Comparison of ENCODE assay signal across 21 cellular contexts in genomic region chr6:116766506-116767176, GRCh38. TPM values are rescaled to one million over a fixed set of nuclear protein-coding genes. Genes with fewer than 3 reads are reported as not detected.
DNase-seq lines count a peak whose midpoint lies in the region; ATAC-seq and TF ChIP-seq lines count a peak whose summit lies in the region.
"Had no signal": no experiment of that assay in that cellular context is flagged by ENCODE, and none has a peak within 500 bp of the region (broad histone marks: within the 10 kb centered on the region; RNA-seq: fewer than 3 reads in every experiment).

No MANE protein-coding gene starts in this region.

- peaks cover 42% of the 10 kb centered on the region for H3K27me3 Mint-ChIP-seq in CD8-positive, alpha-beta T cell (ENCODE audit: low read depth)
- H3K27me3 Mint-ChIP-seq in central memory CD8-positive, alpha-beta T cell: peaks cover 84% of the 10 kb centered on the region
- H3K27me3 Mint-ChIP-seq in neural progenitor cell (ENCODE audit: insufficient read depth, low read depth): peaks cover 23% of the 10 kb centered on the region

- no peak overlapping the region for H3K4me3 ChIP-seq in CD8-positive, alpha-beta T cell (ENCODE audit: low read depth, low read length)
- H3K4me3 ChIP-seq in neural progenitor cell (no peak overlapping the region), upper lobe of left lung (no peak overlapping the region)
- H3K4me3 ChIP-seq: colonic mucosa had no signal

- intact Hi-C loops in CD8-positive, alpha-beta T cell (cut with DNase I, micrococcal nuclease): no loop called here

- no peak for DNase-seq in CD8-positive, alpha-beta T cell
- DNase-seq in OCI-M1 (lab: John Stamatoyannopoulos, UW): peak; percentile 78
- no peak for DNase-seq in central memory CD8-positive, alpha-beta T cell (ENCODE audit: low spot score in 2 of 2)
- DNase-seq in neural progenitor cell (ENCODE audit: low spot score): no peak
- DNase-seq in germinal center (ENCODE audit: low spot score): no peak
- DNase-seq in ureter (ENCODE audit: low spot score): no peak
- DNase-seq in upper lobe of left lung: no peak
- DNase-seq: activated CD4-positive, alpha-beta T cell treated with anti-CD3 and anti-CD28 coated beads for 1 hour; activated gamma-delta T cell; colonic mucosa; foreskin keratinocyte; GF-D8; left colon; NCI-H526 treated with DMSO at 0.1 percent for 48 hours; ovary; SIG-M5; sigmoid colon had no signal

- H3K9ac ChIP-seq in neural progenitor cell: no peak overlapping the region

- H3K27ac ChIP-seq in CD8-positive, alpha-beta T cell (ENCODE audit: low read depth, low read length): no peak overlapping the region
- H3K27ac ChIP-seq in neural progenitor cell: no peak overlapping the region
- H3K27ac ChIP-seq in upper lobe of left lung: no peak overlapping the region
- H3K27ac ChIP-seq: colonic mucosa, foreskin keratinocyte, ovary had no signal

- 70 to 74% methylated on average over 5 of the region's 5 CpGs for WGBS in upper lobe of left lung, 2 donors

- H3F3A ChIP-seq in neural progenitor cell (ENCODE audit: low read depth): peaks cover 11% of the 10 kb centered on the region

- H4K20me1 ChIP-seq in neural progenitor cell (ENCODE audit: low read depth): no peaks in the 10 kb centered on the region

- no peak for ATAC-seq in CD8-positive, alpha-beta T cell
- ATAC-seq in central memory CD8-positive, alpha-beta T cell (replicated peaks; ENCODE audit: extremely low read depth, poor library complexity, severe bottlenecking): no peak
- ATAC-seq in upper lobe of left lung (ENCODE audit: low FRiP score in 2 of 2): no peak
- ATAC-seq: foreskin keratinocyte, left colon had no signal

- peaks cover 9% of the 10 kb centered on the region for H3K4me1 Mint-ChIP-seq in CD8-positive, alpha-beta T cell (ENCODE audit: low read depth)
- peaks cover 9% of the 10 kb centered on the region for H3K4me1 Mint-ChIP-seq in central memory CD8-positive, alpha-beta T cell
- H3K4me1 Mint-ChIP-seq in neural progenitor cell: peaks cover 6% of the 10 kb centered on the region

- no peaks in the 10 kb centered on the region for H3K36me3 Mint-ChIP-seq in CD8-positive, alpha-beta T cell
- H3K36me3 Mint-ChIP-seq in central memory CD8-positive, alpha-beta T cell (ENCODE audit: insufficient read depth): no peaks in the 10 kb centered on the region
- H3K36me3 Mint-ChIP-seq in neural progenitor cell: no peaks in the 10 kb centered on the region

- H2AFZ ChIP-seq in neural progenitor cell (replicated peaks): no peak overlapping the region

- no peaks in the 10 kb centered on the region for H3K9me3 Mint-ChIP-seq in CD8-positive, alpha-beta T cell
- H3K9me3 Mint-ChIP-seq in central memory CD8-positive, alpha-beta T cell: no peaks in the 10 kb centered on the region
- no peaks in the 10 kb centered on the region for H3K9me3 Mint-ChIP-seq in neural progenitor cell

- no peak overlapping the region for H3K27ac Mint-ChIP-seq in CD8-positive, alpha-beta T cell
- no peak overlapping the region for H3K27ac Mint-ChIP-seq in central memory CD8-positive, alpha-beta T cell (ENCODE audit: low read depth)
- no peak overlapping the region for H3K27ac Mint-ChIP-seq in neural progenitor cell

- H3K4me1 ChIP-seq in CD8-positive, alpha-beta T cell (ENCODE audit: insufficient read depth, low read length): no peaks in the 10 kb centered on the region
- H3K4me1 ChIP-seq in neural progenitor cell (no peaks in the 10 kb centered on the region), upper lobe of left lung (peaks cover 4 to 20% (median 12%) of the 10 kb centered on the region in 4 donors)
- H3K4me1 ChIP-seq: colonic mucosa, foreskin keratinocyte had no signal

- no peaks in the 10 kb centered on the region for H3K79me2 ChIP-seq in neural progenitor cell (ENCODE audit: low read depth)

- TF ChIP-seq CTCF in CD8-positive, alpha-beta T cell (IDR thresholded peaks at IDR 0.05): no peak
- TF ChIP-seq CTCF in neural progenitor cell (IDR thresholded peaks at IDR 0.05): no peak
- no peak for TF ChIP-seq CTCF in upper lobe of left lung (IDR thresholded peaks at IDR 0.05)

- no peak for TF ChIP-seq POLR2A in upper lobe of left lung (IDR thresholded peaks at IDR 0.05)

- no peaks in the 10 kb centered on the region for H3K36me3 ChIP-seq in CD8-positive, alpha-beta T cell (ENCODE audit: insufficient read depth, low read length)
- H3K36me3 ChIP-seq in neural progenitor cell (no peaks in the 10 kb centered on the region), upper lobe of left lung (no peaks in the 10 kb centered on the region)
- H3K36me3 ChIP-seq: colonic mucosa, ovary, sigmoid colon had no signal

- CTCF ChIA-PET in CD8-positive, alpha-beta T cell (lab: Charles Lee): interaction anchor here (1.5 kb wide), 1 partner anchor 14 kb away, joined by 3 read pairs; no protein-coding TSS in a partner anchor

- H3K4me2 ChIP-seq in neural progenitor cell: no peak overlapping the region

- H3K4me3 Mint-ChIP-seq in CD8-positive, alpha-beta T cell: peak overlapping the region; percentile 68
- H3K4me3 Mint-ChIP-seq in central memory CD8-positive, alpha-beta T cell: peak overlapping the region; percentile 53
- H3K4me3 Mint-ChIP-seq in neural progenitor cell: peak overlapping the region; percentile 90

- POLR2A ChIA-PET in CD8-positive, alpha-beta T cell (lab: Charles Lee): no interaction called here

- H3K9me3 ChIP-seq in CD8-positive, alpha-beta T cell (ENCODE audit: low read length): no peaks in the 10 kb centered on the region
- H3K9me3 ChIP-seq in neural progenitor cell (ENCODE audit: low read depth) (no peaks in the 10 kb centered on the region), upper lobe of left lung (no peaks in the 10 kb centered on the region)
- H3K9me3 ChIP-seq: colonic mucosa, sigmoid colon had no signal

- no peak for TF ChIP-seq EP300 in upper lobe of left lung (IDR thresholded peaks at IDR 0.05)

- no peaks in the 10 kb centered on the region for H3K27me3 ChIP-seq in CD8-positive, alpha-beta T cell (ENCODE audit: insufficient read depth, low read length)
- H3K27me3 ChIP-seq in neural progenitor cell (peaks cover 62% of the 10 kb centered on the region), upper lobe of left lung (peaks cover 0 to 22% (median 8%) of the 10 kb centered on the region in 4 donors)
- H3K27me3 ChIP-seq: ovary had no signal

RNA-seq across cellular contexts. Expression of gene FAM162B, which starts 1.1 kb away (rescaled TPM):
- total RNA-seq in CD8-positive, alpha-beta T cell: not detected
- total RNA-seq in neural progenitor cell (ENCODE audit: low replicate concordance) (0.28 TPM in 1 of 2 replicates, not detected in the other), ureter (5.6 TPM), upper lobe of left lung (10 to 100 TPM in 1 of 6 donors, 1 to 10 TPM in 4, under 1 TPM in 1; 0.89 to 14.3 (median 4.1) TPM)
- total RNA-seq: foreskin keratinocyte; HT-29; LHCN-M2; mononuclear cell; T-helper 2 cell treated with Interferon-gamma antibody and Interleukin-4, amounts not matched to agents 100 ng/mL and 5 ng/mL, for 36 hours had no signal
